25 cellular contexts compared by ENCODE assay signal in genomic region chr10:124351481-124352220, GRCh38.
DNase-seq lines count a peak whose midpoint lies in the region; ATAC-seq, FAIRE-seq and TF ChIP-seq lines count a peak whose summit lies in the region.
"Had no signal": no experiment of that assay in that cellular context is flagged by ENCODE, and none has a peak within 500 bp of the region (broad histone marks: within the 10 kb centered on the region; RNA-seq: fewer than 3 reads in every experiment).

No MANE protein-coding gene starts in this region.

- H3K4ac ChIP-seq in H9 (ENCODE audit: low read depth, low read length): no peak overlapping the region
- H3K4ac ChIP-seq in mesenchymal stem cell (ENCODE audit: low read depth in 1 of 2, low read length in 2 of 2): no peak overlapping the region

- POLR2A ChIA-PET in A549 (lab: Yijun Ruan, JAX): no interaction called here
- POLR2A ChIA-PET in activated CD8-positive, alpha-beta T cell treated with anti-CD3 and anti-CD28 coated beads for 36 hours (lab: Charles Lee): no interaction called here

- no peak for TF ChIP-seq CTCF in A549 (IDR thresholded peaks at IDR 0.05)
- TF ChIP-seq CTCF in H9 (conservative IDR thresholded peaks at IDR 0.05): no peak
- TF ChIP-seq CTCF in activated CD8-positive, alpha-beta T cell treated with anti-CD3 and anti-CD28 coated beads for 36 hours (IDR thresholded peaks at IDR 0.05): no peak

- no peaks in the 10 kb centered on the region; a peak in 1 of 5 replicates for H3K9me3 Mint-ChIP-seq in H9
- no peaks in the 10 kb centered on the region for H3K9me3 Mint-ChIP-seq in activated CD8-positive, alpha-beta T cell treated with anti-CD3 and anti-CD28 coated beads for 36 hours
- H3K9me3 Mint-ChIP-seq in activated T-helper 2 cell treated with anti-CD3 and anti-CD28 coated beads, Interferon-gamma antibody, Interleukin-2, Interleukin-4, amounts not matched to agents 10 μg/mL and 5 μg/mL and 100 μg/mL, durations not matched to agents 14 hours and 24 hours and 36 hours: no peaks in the 10 kb centered on the region
- H3K9me3 Mint-ChIP-seq: CD4-positive, alpha-beta T cell; nephron; stimulated activated naive CD8-positive, alpha-beta T cell treated with anti-CD3 and anti-CD28 coated beads, Interleukin-15, Interleukin-2, amounts not matched to agents 100 ng/mL and 50 ng/mL, for 24 hours had no signal

- H3K9ac ChIP-seq in H9 (ENCODE audit: extremely low read depth, insufficient read length, low read length): no peak overlapping the region
- H3K9ac ChIP-seq in mesenchymal stem cell (ENCODE audit: low read length): no peak overlapping the region
- H3K9ac ChIP-seq: parathyroid adenoma had no signal

- H3K27me3 Mint-ChIP-seq in H9 (ENCODE audit: low read depth): peaks cover 5% of the 10 kb centered on the region
- no peaks in the 10 kb centered on the region for H3K27me3 Mint-ChIP-seq in activated CD8-positive, alpha-beta T cell treated with anti-CD3 and anti-CD28 coated beads for 36 hours
- H3K27me3 Mint-ChIP-seq in activated T-helper 2 cell treated with anti-CD3 and anti-CD28 coated beads, Interferon-gamma antibody, Interleukin-2, Interleukin-4, amounts not matched to agents 10 μg/mL and 5 μg/mL and 100 μg/mL, durations not matched to agents 14 hours and 24 hours and 36 hours (ENCODE audit: low read depth): no peaks in the 10 kb centered on the region
- H3K27me3 Mint-ChIP-seq: stimulated activated naive CD8-positive, alpha-beta T cell treated with anti-CD3 and anti-CD28 coated beads, Interleukin-15, Interleukin-2, amounts not matched to agents 100 ng/mL and 50 ng/mL, for 24 hours had no signal

- no peak overlapping the region for H3K56ac ChIP-seq in H9 (ENCODE audit: insufficient read length, low read depth, low read length)

- FAIRE-seq in A549 (lab: Jason Lieb, UNC): no peak

- H3K79me1 ChIP-seq in H9 (ENCODE audit: insufficient read depth, low read depth, low read length, poor library complexity, severe bottlenecking) (no peaks in the 10 kb centered on the region), mesenchymal stem cell (replicated peaks; ENCODE audit: low read length, poor library complexity, severe bottlenecking) (no peaks in the 10 kb centered on the region)

- H3K18ac ChIP-seq in H9 (ENCODE audit: insufficient read length, low read depth, low read length) (no peak overlapping the region), mesenchymal stem cell (ENCODE audit: low read depth in 1 of 2, low read length in 2 of 2) (peak overlapping the region in 1 of 2 experiments; percentile 16)

- H3T11ph ChIP-seq in H9 (ENCODE audit: low read length): no peak overlapping the region

- DNase-seq in A549 (ENCODE audit: low read depth in 1 of 2, low spot score in 1 of 2): no peak
- DNase-seq in H9: peak; percentile 13
- DNase-seq in cerebellum (ENCODE audit: low spot score): peak; percentile 24
- no peak for DNase-seq in mesenchymal stem cell
- DNase-seq in activated CD4-positive, alpha-beta T cell treated with anti-CD3 and anti-CD28 coated beads for 1 hour: no peak
- no peak for DNase-seq in activated CD8-positive, alpha-beta T cell treated with anti-CD3 and anti-CD28 coated beads for 36 hours
- DNase-seq in NCI-H1048 (lab: John Stamatoyannopoulos, UW): no peak
- no peak for DNase-seq in activated T-helper 2 cell treated with anti-CD3 and anti-CD28 coated beads, Interferon-gamma antibody, Interleukin-2, Interleukin-4, amounts not matched to agents 10 μg/mL and 5 μg/mL and 100 μg/mL, durations not matched to agents 14 hours and 24 hours and 36 hours (ENCODE audit: low spot score)
- DNase-seq: activated gamma-delta T cell; body of pancreas; CD4-positive, alpha-beta T cell; effector CD8-positive, alpha-beta T cell; EL; erythroblast; left colon; NCI-H1417 treated with DMSO at 0.1 percent for 48 hours; NCI-H526; stimulated activated CD4-positive, alpha-beta T cell treated with anti-CD3 and anti-CD28 coated beads, Interleukin-15, amount 100 ng/mL, for 24 hours had no signal

- CTCF ChIA-PET in A549 (lab: Yijun Ruan, JAX): interaction anchor here (1.1 kb wide), 1 partner anchor 38 kb away, joined by 3 read pairs; no protein-coding TSS in a partner anchor
- CTCF ChIA-PET in activated CD8-positive, alpha-beta T cell treated with anti-CD3 and anti-CD28 coated beads for 36 hours (lab: Charles Lee): no interaction called here

- no peak overlapping the region for H4K5ac ChIP-seq in H9 (ENCODE audit: insufficient read length, low read depth, low read length)

- TF ChIP-seq POLR2A in A549 (IDR thresholded peaks at IDR 0.05; ENCODE audit: low read length): no peak

- H3K4me3 ChIP-seq in A549: no peak overlapping the region
- no peak overlapping the region for H3K4me3 ChIP-seq in mesenchymal stem cell (ENCODE audit: insufficient read depth in 1 of 2, low read depth in 1 of 2, low read length in 2 of 2)
- H3K4me3 ChIP-seq: body of pancreas, HAP-1, tibial nerve had no signal

- no peaks in the 10 kb centered on the region for H3K36me3 Mint-ChIP-seq in H9 (ENCODE audit: insufficient read depth in 1 of 3, low read depth in 3 of 3)
- H3K36me3 Mint-ChIP-seq in activated CD8-positive, alpha-beta T cell treated with anti-CD3 and anti-CD28 coated beads for 36 hours (ENCODE audit: low read depth): no peaks in the 10 kb centered on the region
- H3K36me3 Mint-ChIP-seq in activated T-helper 2 cell treated with anti-CD3 and anti-CD28 coated beads, Interferon-gamma antibody, Interleukin-2, Interleukin-4, amounts not matched to agents 10 μg/mL and 5 μg/mL and 100 μg/mL, durations not matched to agents 14 hours and 24 hours and 36 hours (ENCODE audit: low read depth): no peaks in the 10 kb centered on the region

- H2BK15ac ChIP-seq in H9 (ENCODE audit: low read depth, low read length): no peak overlapping the region
- peak overlapping the region; percentile 60 for H2BK15ac ChIP-seq in mesenchymal stem cell (ENCODE audit: low read depth, poor library complexity, severe bottlenecking)

- H3K14ac ChIP-seq in H9 (ENCODE audit: insufficient read depth, low read length) (no peak overlapping the region), mesenchymal stem cell (ENCODE audit: low read length in 2 of 2) (no peak overlapping the region)

- intact Hi-C loops in activated CD8-positive, alpha-beta T cell treated with anti-CD3 and anti-CD28 coated beads for 36 hours (cut with micrococcal nuclease): no loop called here
- intact Hi-C loops in activated T-helper 2 cell treated with anti-CD3 and anti-CD28 coated beads, Interferon-gamma antibody, Interleukin-2, Interleukin-4, amounts not matched to agents 10 μg/mL and 5 μg/mL and 100 μg/mL, durations not matched to agents 14 hours and 24 hours and 36 hours (cut with micrococcal nuclease): no loop called here

- H3K23me2 ChIP-seq in H9 (ENCODE audit: insufficient read length, low read depth, low read length, poor library complexity, severe bottlenecking): no peaks in the 10 kb centered on the region

- no peak for TF ChIP-seq EP300 in A549 (IDR thresholded peaks at IDR 0.05)

- H2AK5ac ChIP-seq in H9 (ENCODE audit: insufficient read length, low read length) (no peak overlapping the region), mesenchymal stem cell (ENCODE audit: low read length, severe bottlenecking) (no peak overlapping the region)

- no peak overlapping the region for H2AFZ ChIP-seq in H9 (ENCODE audit: low read length)
- no peak overlapping the region for H2AFZ ChIP-seq in mesenchymal stem cell (ENCODE audit: low read depth, low read length)
- H2AFZ ChIP-seq: parathyroid adenoma had no signal

- no peak overlapping the region for H3K4me3 Mint-ChIP-seq in H9
- H3K4me3 Mint-ChIP-seq in activated CD8-positive, alpha-beta T cell treated with anti-CD3 and anti-CD28 coated beads for 36 hours: no peak overlapping the region
- H3K4me3 Mint-ChIP-seq in activated T-helper 2 cell treated with anti-CD3 and anti-CD28 coated beads, Interferon-gamma antibody, Interleukin-2, Interleukin-4, amounts not matched to agents 10 μg/mL and 5 μg/mL and 100 μg/mL, durations not matched to agents 14 hours and 24 hours and 36 hours (ENCODE audit: low read depth): no peak overlapping the region
- H3K4me3 Mint-ChIP-seq: CD4-positive, alpha-beta T cell; nephron; stimulated activated naive CD8-positive, alpha-beta T cell treated with anti-CD3 and anti-CD28 coated beads, Interleukin-15, Interleukin-2, amounts not matched to agents 100 ng/mL and 50 ng/mL, for 24 hours had no signal

- H3K23ac ChIP-seq in H9 (ENCODE audit: insufficient read length, low read depth, low read length): no peak overlapping the region
- H3K23ac ChIP-seq in mesenchymal stem cell (ENCODE audit: low read length in 2 of 2): no peak overlapping the region

- peaks cover 4 to 32% of the 10 kb centered on the region in 2 experiments for H3K4me1 Mint-ChIP-seq in H9
- peaks cover 6% of the 10 kb centered on the region for H3K4me1 Mint-ChIP-seq in activated CD8-positive, alpha-beta T cell treated with anti-CD3 and anti-CD28 coated beads for 36 hours (ENCODE audit: low read depth)
- peaks cover 4% of the 10 kb centered on the region for H3K4me1 Mint-ChIP-seq in activated T-helper 2 cell treated with anti-CD3 and anti-CD28 coated beads, Interferon-gamma antibody, Interleukin-2, Interleukin-4, amounts not matched to agents 10 μg/mL and 5 μg/mL and 100 μg/mL, durations not matched to agents 14 hours and 24 hours and 36 hours (ENCODE audit: low read depth)

- no peaks in the 10 kb centered on the region for H4K20me1 ChIP-seq in H9 (ENCODE audit: control insufficient read depth, insufficient read depth, insufficient read length)

- no peaks in the 10 kb centered on the region for H3K27me3 ChIP-seq in H9 (ENCODE audit: insufficient read depth, low read length)
- H3K27me3 ChIP-seq in mesenchymal stem cell (ENCODE audit: control insufficient read depth in 1 of 2, insufficient read depth in 1 of 2, low read length in 2 of 2): peaks cover 0 to 5% of the 10 kb centered on the region in 2 experiments
- H3K27me3 ChIP-seq: body of pancreas, tibial nerve had no signal

- 64% methylated on average over 6 of the region's 10 CpGs for WGBS in A549 (ENCODE audit: missing lambda C conversion rate)
- no CpG with 5 or more reads among the region's 10 CpGs for WGBS in H9 (ENCODE audit: extremely low coverage, insufficient read length, low lambda C conversion rate)
- 93% methylated on average over 10 of the region's 10 CpGs for WGBS in mesenchymal stem cell

- no peaks in the 10 kb centered on the region for H3K36me3 ChIP-seq in mesenchymal stem cell (ENCODE audit: control insufficient read depth in 1 of 2, insufficient read depth in 2 of 2, low read depth in 1 of 2, low read length in 2 of 2)
- H3K36me3 ChIP-seq: HAP-1, tibial nerve had no signal

- H2BK12ac ChIP-seq in H9 (ENCODE audit: insufficient read length, low read depth, low read length) (no peak overlapping the region), mesenchymal stem cell (ENCODE audit: low read length in 2 of 2) (peak overlapping the region in 1 of 2 experiments; percentile 49)

- no peak overlapping the region for H2BK120ac ChIP-seq in H9 (ENCODE audit: low read depth, low read length, poor library complexity, severe bottlenecking)
- no peak overlapping the region for H2BK120ac ChIP-seq in mesenchymal stem cell (ENCODE audit: low read depth, low read length)

- H2BK5ac ChIP-seq in H9 (ENCODE audit: insufficient read length, low read length) (no peak overlapping the region), mesenchymal stem cell (ENCODE audit: low read depth, low read length, poor library complexity, severe bottlenecking) (no peak overlapping the region)

- no peaks in the 10 kb centered on the region for H3K79me2 ChIP-seq in H9 (ENCODE audit: insufficient read depth, low read length)
- H3K79me2 ChIP-seq: parathyroid adenoma had no signal

- H3K9me3 ChIP-seq in A549 (no peaks in the 10 kb centered on the region), H9 (ENCODE audit: control insufficient read depth, low read depth, low read length) (no peaks in the 10 kb centered on the region), mesenchymal stem cell (ENCODE audit: control insufficient read depth, low read length) (no peaks in the 10 kb centered on the region)
- H3K9me3 ChIP-seq: body of pancreas, HAP-1, tibial nerve had no signal

- H3K4me2 ChIP-seq in A549 (no peak overlapping the region), H9 (ENCODE audit: insufficient read depth, insufficient read length, low read length) (no peak overlapping the region), mesenchymal stem cell (ENCODE audit: low read length, poor library complexity, severe bottlenecking) (no peak overlapping the region)

- no peak overlapping the region for H2BK20ac ChIP-seq in H9 (ENCODE audit: low read depth, low read length, poor library complexity, severe bottlenecking)

- no peak for ATAC-seq in A549
- no peak for ATAC-seq in activated CD8-positive, alpha-beta T cell treated with anti-CD3 and anti-CD28 coated beads for 36 hours
- ATAC-seq: body of pancreas, left colon, sciatic nerve had no signal

- H4K91ac ChIP-seq in H9 (ENCODE audit: insufficient read length, low read depth, low read length) (no peak overlapping the region), mesenchymal stem cell (ENCODE audit: low read length) (no peak overlapping the region)

- no peak overlapping the region for H4K8ac ChIP-seq in H9 (replicated peaks; ENCODE audit: insufficient read length, low read depth, low read length)
- peak overlapping the region; percentile 49 for H4K8ac ChIP-seq in mesenchymal stem cell (ENCODE audit: low read length)

- H3K4me1 ChIP-seq in A549 (no peaks in the 10 kb centered on the region), H9 (ENCODE audit: insufficient read depth, low read length) (no peaks in the 10 kb centered on the region), mesenchymal stem cell (ENCODE audit: control insufficient read depth, insufficient read depth, low read depth, low read length) (peaks cover 12% of the 10 kb centered on the region)
- H3K4me1 ChIP-seq: body of pancreas, HAP-1, parathyroid adenoma had no signal

- no peak for TF ChIP-seq RAD21 in A549 (conservative IDR thresholded peaks at IDR 0.05 in 1 of 2, IDR thresholded peaks at IDR 0.05 in 1 of 2)

- H3K27ac ChIP-seq in A549 (no peak overlapping the region), H9 (ENCODE audit: insufficient read length, low read depth, low read length) (no peak overlapping the region), mesenchymal stem cell (ENCODE audit: low read length, poor library complexity, severe bottlenecking) (no peak overlapping the region)
- H3K27ac ChIP-seq: body of pancreas, parathyroid adenoma, tibial nerve, VCaP had no signal

- no peak overlapping the region for H3K27ac Mint-ChIP-seq in H9
- no peak overlapping the region for H3K27ac Mint-ChIP-seq in activated CD8-positive, alpha-beta T cell treated with anti-CD3 and anti-CD28 coated beads for 36 hours
- no peak overlapping the region for H3K27ac Mint-ChIP-seq in activated T-helper 2 cell treated with anti-CD3 and anti-CD28 coated beads, Interferon-gamma antibody, Interleukin-2, Interleukin-4, amounts not matched to agents 10 μg/mL and 5 μg/mL and 100 μg/mL, durations not matched to agents 14 hours and 24 hours and 36 hours
- H3K27ac Mint-ChIP-seq: CD4-positive, alpha-beta T cell; nephron; stimulated activated naive CD8-positive, alpha-beta T cell treated with anti-CD3 and anti-CD28 coated beads, Interleukin-15, Interleukin-2, amounts not matched to agents 100 ng/mL and 50 ng/mL, for 24 hours had no signal

Comparison
In these comparisons a context has a peak if more than half of its experiments do, and no peak if none do; other contexts are left out.
1. DNase-seq: peak in H9 (single experiment) and cerebellum (single experiment); none in A549 (0 of 2), mesenchymal stem cell (single experiment), activated CD4-positive, alpha-beta T cell treated with anti-CD3 and anti-CD28 coated beads for 1 hour (single experiment), activated CD8-positive, alpha-beta T cell treated with anti-CD3 and anti-CD28 coated beads for 36 hours (single experiment), NCI-H1048 (single experiment) and activated T-helper 2 cell treated with anti-CD3 and anti-CD28 coated beads, Interferon-gamma antibody, Interleukin-2, Interleukin-4, amounts not matched to agents 10 μg/mL and 5 μg/mL and 100 μg/mL, durations not matched to agents 14 hours and 24 hours and 36 hours (single experiment).